ENCODE assay signal across 8 cellular contexts in the genomic region with DNA sequence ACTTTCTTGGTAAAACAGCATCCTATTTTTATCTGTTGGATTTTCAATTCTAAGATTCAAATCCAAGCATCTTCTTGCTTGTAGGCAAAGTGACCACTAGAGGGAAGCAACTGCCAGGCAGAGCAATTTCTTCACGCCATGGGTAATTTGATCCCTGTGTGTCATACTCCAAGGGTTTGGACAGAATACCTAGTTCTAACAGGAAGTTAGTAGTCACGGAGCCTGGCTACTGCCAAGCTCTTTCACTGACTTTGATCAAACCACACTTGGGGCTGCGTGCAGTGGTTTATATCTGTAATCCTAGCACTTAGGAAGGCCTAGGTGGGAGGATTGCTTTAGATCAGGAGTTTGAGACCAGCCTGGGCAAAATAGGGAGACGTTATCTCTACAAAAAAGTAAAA.
A peak's percentile ranks its signal among the peaks of the same experiment; 100 is the strongest.
DNase-seq lines count a peak whose midpoint lies in the region; ATAC-seq, FAIRE-seq and TF ChIP-seq lines count a peak whose summit lies in the region.

No MANE protein-coding gene starts in this region.

- peak; percentile 100 for FAIRE-seq in A549 (lab: Jason Lieb, UNC)
- peak; percentile 60 for FAIRE-seq in GM18507 (lab: Jason Lieb, UNC)

- POLR2A ChIA-PET in A549 (lab: Yijun Ruan, JAX): interaction anchor here (0.6 to 3.6 kb wide), 8 partner anchors 81 to 642 kb away, joined by 3 to 39 read pairs (median 4); a partner anchor contains a TSS

- no peak overlapping the region for H3K23ac ChIP-seq in mesendoderm (ENCODE audit: low read length)

- TF ChIP-seq POLR2A in A549 (IDR thresholded peaks at IDR 0.05; ENCODE audit: low read length): no peak
- no peak for TF ChIP-seq POLR2A in NB4 (IDR thresholded peaks at IDR 0.05; ENCODE audit: extremely low read depth, insufficient read length)

- H3K18ac ChIP-seq in mesendoderm (ENCODE audit: low read length): no peak overlapping the region

- H3K4me2 ChIP-seq in A549 (peak overlapping the region; percentile 60), mesendoderm (ENCODE audit: low read length) (no peak overlapping the region)

- ATAC-seq in A549 (peak; percentile 89 to 92), HG03439 (IDR thresholded peaks at IDR 0.05; ENCODE audit: unreplicated experiment) (no peak), HG03460 (IDR thresholded peaks at IDR 0.05; ENCODE audit: unreplicated experiment) (no peak)

- peak in 1 of 2 experiments; percentile 74; a peak in 2 of 5 replicates for TF ChIP-seq EP300 in A549 (IDR thresholded peaks at IDR 0.05)

- no peaks in the 10 kb centered on the region for H3K79me2 ChIP-seq in mesendoderm (ENCODE audit: control insufficient read depth, insufficient read depth, low read length)

- DNase-seq in A549 (ENCODE audit: low read depth in 1 of 2, low spot score in 1 of 2): peak; percentile 83 to 97
- no peak for DNase-seq in GM18507 (ENCODE audit: extremely low spot score, insufficient read length, low read depth)
- peak; percentile 84 for DNase-seq in NB4 (ENCODE audit: low read depth)
- peak; percentile 99 for DNase-seq in RKO (ENCODE audit: low spot score)
- peak; percentile 67 for DNase-seq in epidermal melanocyte (ENCODE audit: insufficient read length, low spot score)
- DNase-seq in mesendoderm: peak; percentile 95

- no peak overlapping the region for H4K5ac ChIP-seq in mesendoderm (ENCODE audit: low read length)

- no peak overlapping the region for H3K4ac ChIP-seq in mesendoderm (ENCODE audit: low read depth, low read length)

- H2BK5ac ChIP-seq in mesendoderm (ENCODE audit: low read length): no peak overlapping the region

- peak overlapping the region; percentile 89 to 93 for H3K27ac ChIP-seq in A549
- H3K27ac ChIP-seq in mesendoderm (ENCODE audit: low read depth, low read length): no peak overlapping the region

- H4K8ac ChIP-seq in mesendoderm (ENCODE audit: low read depth, low read length): no peak overlapping the region

- CTCF ChIA-PET in A549 (lab: Yijun Ruan, JAX): interaction anchor here (0.6 to 7.3 kb wide), 48 partner anchors 9 to 1269 kb away, joined by 3 to 118 read pairs (median 3); a partner anchor contains a TSS

- peaks cover 22% of the 10 kb centered on the region for H3K9me3 ChIP-seq in A549

- peaks cover 65% of the 10 kb centered on the region for H3K4me1 ChIP-seq in A549
- peaks cover 3% of the 10 kb centered on the region for H3K4me1 ChIP-seq in mesendoderm (ENCODE audit: control insufficient read depth, low read depth, low read length)

- no peaks in the 10 kb centered on the region for H3K27me3 ChIP-seq in mesendoderm (ENCODE audit: insufficient read depth, low read length, poor library complexity)

- no peak overlapping the region for H3K4me3 ChIP-seq in A549
- H3K4me3 ChIP-seq in NB4 (ENCODE audit: low read depth, low read length): no peak overlapping the region
- H3K4me3 ChIP-seq in mesendoderm (ENCODE audit: low read length): no peak overlapping the region

- H2AK5ac ChIP-seq in mesendoderm (ENCODE audit: low read length): no peak overlapping the region

- H3K56ac ChIP-seq in mesendoderm (ENCODE audit: low read length): peak overlapping the region; percentile 59

- TF ChIP-seq CTCF in A549 (IDR thresholded peaks at IDR 0.05) (peak; percentile 95), NB4 (IDR thresholded peaks at IDR 0.05; ENCODE audit: low read depth, low read length) (peak; percentile 76)

- TF ChIP-seq RAD21 in A549 (conservative IDR thresholded peaks at IDR 0.05 in 1 of 2, IDR thresholded peaks at IDR 0.05 in 1 of 2): peak; percentile 97 to 99

- H2BK120ac ChIP-seq in mesendoderm (ENCODE audit: low read depth, low read length): no peak overlapping the region

- WGBS in A549 (ENCODE audit: missing lambda C conversion rate): 4% methylated on average over 4 of the region's 4 CpGs
- WGBS in mesendoderm (ENCODE audit: extremely low coverage, insufficient coverage, low lambda C conversion rate): no CpG with 5 or more reads among the region's 4 CpGs

- H3K79me1 ChIP-seq in mesendoderm (ENCODE audit: low read length): no peaks in the 10 kb centered on the region

- H3K9ac ChIP-seq in mesendoderm (ENCODE audit: low read length): peak overlapping the region; percentile 41

- no peak overlapping the region for H2BK15ac ChIP-seq in mesendoderm (replicated peaks; ENCODE audit: low read depth)

- no peaks in the 10 kb centered on the region for H3K36me3 ChIP-seq in mesendoderm (ENCODE audit: control insufficient read depth, insufficient read depth, low read length)

TF ChIP-seq in A549, 52 proteins besides CTCF, POLR2A, EP300 and RAD21:
- TF ChIP-seq, protein P1, sequence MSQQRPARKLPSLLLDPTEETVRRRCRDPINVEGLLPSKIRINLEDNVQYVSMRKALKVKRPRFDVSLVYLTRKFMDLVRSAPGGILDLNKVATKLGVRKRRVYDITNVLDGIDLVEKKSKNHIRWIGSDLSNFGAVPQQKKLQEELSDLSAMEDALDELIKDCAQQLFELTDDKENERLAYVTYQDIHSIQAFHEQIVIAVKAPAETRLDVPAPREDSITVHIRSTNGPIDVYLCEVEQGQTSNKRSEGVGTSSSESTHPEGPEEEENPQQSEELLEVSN (IDR thresholded peaks at IDR 0.05; ENCODE audit: borderline replicate concordance, low read depth): no peak
- TF ChIP-seq JUN (IDR thresholded peaks at IDR 0.05): peak; percentile 69 to 81; a peak in 4 of 5 replicates
- peak in 1 of 2 experiments; percentile 62; a peak in 3 of 4 replicates for TF ChIP-seq CEBPB (IDR thresholded peaks at IDR 0.05)
- no peak for TF ChIP-seq RFX5 (IDR thresholded peaks at IDR 0.05)
- TF ChIP-seq, protein P2, sequence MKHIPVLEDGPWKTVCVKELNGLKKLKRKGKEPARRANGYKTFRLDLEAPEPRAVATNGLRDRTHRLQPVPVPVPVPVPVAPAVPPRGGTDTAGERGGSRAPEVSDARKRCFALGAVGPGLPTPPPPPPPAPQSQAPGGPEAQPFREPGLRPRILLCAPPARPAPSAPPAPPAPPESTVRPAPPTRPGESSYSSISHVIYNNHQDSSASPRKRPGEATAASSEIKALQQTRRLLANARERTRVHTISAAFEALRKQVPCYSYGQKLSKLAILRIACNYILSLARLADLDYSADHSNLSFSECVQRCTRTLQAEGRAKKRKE (CRISPR knock-in tag; IDR thresholded peaks at IDR 0.05; ENCODE audit: low read depth): 0 out of 2 replicates have a peak, but pooled peaks have one; percentile 41
- TF ChIP-seq BHLHE40 (IDR thresholded peaks at IDR 0.05; ENCODE audit: low read depth, low read length): no peak
- TF ChIP-seq CHD2 (IDR thresholded peaks at IDR 0.05; ENCODE audit: low read length, partially characterized antibody): no peak
- no peak for TF ChIP-seq ZNF302 (CRISPR knock-in tag; IDR thresholded peaks at IDR 0.05)
- TF ChIP-seq CBX2 (IDR thresholded peaks at IDR 0.05; ENCODE audit: borderline replicate concordance, low read depth): no peak
- no peak for TF ChIP-seq NFE2L2 (conservative IDR thresholded peaks at IDR 0.05; ENCODE audit: low read length)
- TF ChIP-seq HOXB13 (CRISPR knock-in tag; IDR thresholded peaks at IDR 0.05; ENCODE audit: low read depth): peak; percentile 53; the same call in 1 of the 2 replicates
- 0 out of 2 replicates have a peak, but pooled peaks have one; percentile 51 for TF ChIP-seq EHF (CRISPR knock-in tag; IDR thresholded peaks at IDR 0.05)
- peak; percentile 91 for TF ChIP-seq SMC3 (IDR thresholded peaks at IDR 0.05)
- TF ChIP-seq RARB (CRISPR knock-in tag; IDR thresholded peaks at IDR 0.05): no peak
- TF ChIP-seq CHD4 (IDR thresholded peaks at IDR 0.05; ENCODE audit: borderline replicate concordance): no peak
- no peak for TF ChIP-seq KDM5A (IDR thresholded peaks at IDR 0.05)
- no peak for TF ChIP-seq POLR2AphosphoS2 (conservative IDR thresholded peaks at IDR 0.05; ENCODE audit: low read length)
- peak; percentile 52; the same call in 1 of the 2 replicates for TF ChIP-seq FOSL2 (IDR thresholded peaks at IDR 0.05)
- TF ChIP-seq FOSL2 (CRISPR knock-in tag; IDR thresholded peaks at IDR 0.05): peak; percentile 84
- TF ChIP-seq GATA3 (IDR thresholded peaks at IDR 0.05; ENCODE audit: borderline replicate concordance): peak; percentile 52; the same call in 1 of the 2 replicates
- TF ChIP-seq, protein P3, sequence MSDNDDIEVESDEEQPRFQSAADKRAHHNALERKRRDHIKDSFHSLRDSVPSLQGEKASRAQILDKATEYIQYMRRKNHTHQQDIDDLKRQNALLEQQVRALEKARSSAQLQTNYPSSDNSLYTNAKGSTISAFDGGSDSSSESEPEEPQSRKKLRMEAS (IDR thresholded peaks at IDR 0.05): peak; percentile 65; the same call in 1 of the 2 replicates

Comparison
In these comparisons a context has a peak if more than half of its experiments do, and no peak if none do; other contexts are left out.
1. ATAC-seq: peak in A549 (2 of 2); none in HG03439 (single experiment) and HG03460 (single experiment).